14 cellular contexts compared by ENCODE assay signal in genomic region chr10:67977246-67977645, GRCh38.
"Had no signal": no experiment of that assay in that cellular context is flagged by ENCODE, and none has a peak within 500 bp of the region (broad histone marks: within the 10 kb centered on the region; RNA-seq: fewer than 3 reads in every experiment).

No MANE protein-coding gene starts in this region.

- H3K9me3 ChIP-seq: psoas muscle, thoracic aorta, upper lobe of right lung had no signal

- FAIRE-seq: keratinocyte had no signal

- ATAC-seq: activated naive CD4-positive, alpha-beta T cell treated with anti-CD3 and anti-CD28 coated beads, Interleukin-2, amount 50 U/mL, for 72 hours; effector memory CD8-positive, alpha-beta T cell; stimulated activated naive B cell treated with anti-CD40 and anti-IgM and Interleukin-4, amounts not matched to agents 10 μg/mL and 1 μg/mL and 100 μg/mL, for 72 hours had no signal

- H3K27ac ChIP-seq: hepatocyte, psoas muscle, thoracic aorta, upper lobe of right lung, WERI-Rb-1 had no signal

- H3K4me3 ChIP-seq: hepatocyte, psoas muscle, thoracic aorta, upper lobe of right lung had no signal

- DNase-seq: activated CD4-positive, alpha-beta T cell treated with anti-CD3 and anti-CD28 coated beads, Interleukin-2, amount 50 U/mL, for 4 hours; activated gamma-delta T cell treated with Interleukin-2 at 50 U/mL for 16 hours; activated T-cell treated with anti-CD3 and anti-CD28 coated beads for 4 hours; amniotic stem cell; effector memory CD8-positive, alpha-beta T cell; stimulated activated CD4-positive, alpha-beta T cell treated with anti-CD3 and anti-CD28 coated beads, Interleukin-4, amount 100 ng/mL, for 4 hours; stimulated activated naive B cell treated with anti-CD40 and anti-IgM and Interleukin-4, amounts not matched to agents 10 μg/mL and 1 μg/mL and 100 μg/mL, for 72 hours; upper lobe of right lung; WERI-Rb-1 had no signal

- H3K4me1 ChIP-seq: upper lobe of right lung had no signal

- H3K27me3 ChIP-seq: hepatocyte, upper lobe of right lung had no signal
